In genomic region chr17:83062011-83062817, GRCh38 we compare ENCODE assay signal across 16 cellular contexts. TPM values are rescaled to one million over a fixed set of nuclear protein-coding genes. Genes with fewer than 3 reads are reported as not detected.
DNase-seq lines count a peak whose midpoint lies in the region; ATAC-seq and TF ChIP-seq lines count a peak whose summit lies in the region.
"Had no signal": no experiment of that assay in that cellular context is flagged by ENCODE, and none has a peak within 500 bp of the region (broad histone marks: within the 10 kb centered on the region; RNA-seq: fewer than 3 reads in every experiment).

No MANE protein-coding gene starts in this region.

- TF ChIP-seq CTCF in Peyer's patch (IDR thresholded peaks at IDR 0.05) (no peak), spleen (IDR thresholded peaks at IDR 0.05 in 8 of 11, conservative IDR thresholded peaks at IDR 0.05 in 3 of 11) (no peak)

- TF ChIP-seq POLR2A in Peyer's patch (IDR thresholded peaks at IDR 0.05) = no peak
- no peak for TF ChIP-seq POLR2A in spleen (IDR thresholded peaks at IDR 0.05)

- H3K4me3 ChIP-seq in Peyer's patch (no peak overlapping the region), spleen (no peak overlapping the region)
- H3K4me3 ChIP-seq: SJSA1, suprapubic skin had no signal

- H3K27ac ChIP-seq in Peyer's patch (no peak overlapping the region), spleen (no peak overlapping the region)
- H3K27ac ChIP-seq: SJSA1 had no signal

- peak; percentile 29 for DNase-seq in activated CD4-positive, CD25-positive, alpha-beta regulatory T cell treated with anti-CD3 and anti-CD28 coated beads, Interleukin-2, amount 50 U/mL, for 72 hours
- DNase-seq in activated CD4-positive, CD25-positive, alpha-beta regulatory T cell (lab: John Stamatoyannopoulos, UW) = no peak
- DNase-seq in Peyer's patch (peak in 2 of 3 donors; percentile 37 to 47), left ventricle myocardium superior (peak; percentile 15), spleen (peak; percentile 72), SKM-1 (lab: John Stamatoyannopoulos, UW; ENCODE audit: unreplicated experiment) (no peak), cerebellar cortex (ENCODE audit: low spot score) (no peak)
- DNase-seq: central memory CD4-positive, alpha-beta T cell; DMS79; foreskin melanocyte; NCI-H146; NCI-H446; stimulated activated CD4-positive, alpha-beta T cell treated with anti-CD3 and anti-CD28 coated beads, Interleukin-1b, Interleukin-23, amount 100 ng/mL, for 48 hours had no signal

- ATAC-seq in left ventricle myocardium superior (no peak), HG03520 (IDR thresholded peaks at IDR 0.05; ENCODE audit: unreplicated experiment) (no peak)

- H3K4me1 ChIP-seq in Peyer's patch = no peaks in the 10 kb centered on the region
- H3K4me1 ChIP-seq in spleen = no peaks in the 10 kb centered on the region
- H3K4me1 ChIP-seq: SJSA1 had no signal

- 46 to 67% (median 56%) methylated on average over 16 to 24 of the region's 24 CpGs for WGBS in spleen, 5 donors

- H3K36me3 ChIP-seq in Peyer's patch (no peaks in the 10 kb centered on the region), spleen (no peaks in the 10 kb centered on the region)
- H3K36me3 ChIP-seq: SJSA1, suprapubic skin had no signal

- intact Hi-C loops in left ventricle myocardium superior (cut with micrococcal nuclease) = no loop called here
- intact Hi-C loops in spleen (cut with DNase I; ENCODE audit: low total_unique reads) = no loop called here

- no peaks in the 10 kb centered on the region for H3K9me3 ChIP-seq in Peyer's patch
- H3K9me3 ChIP-seq in spleen = no peaks in the 10 kb centered on the region
- H3K9me3 ChIP-seq: suprapubic skin had no signal

- H3K27me3 ChIP-seq in Peyer's patch = no peaks in the 10 kb centered on the region
- peaks cover 0 to 1% (median 0%) of the 10 kb centered on the region in 7 donors for H3K27me3 ChIP-seq in spleen (replicated peaks in 1 of 7)
- H3K27me3 ChIP-seq: SJSA1, suprapubic skin had no signal

RNA-seq across cellular contexts. Expression of gene METRNL, which starts 17.2 kb away (rescaled TPM):
- total RNA-seq in Peyer's patch (100 to 1,000 TPM in 3 of 4 donors, 10 to 100 TPM in 1; 73.4 to 170 (median 117) TPM), left ventricle myocardium superior (68.4 TPM), spleen (10 to 100 TPM; 14.7 to 51.2 (median 38.5) TPM)
- 10 to 100 TPM; 15.3 to 26.5 (median 21.8) TPM for polyA plus RNA-seq in spleen

Comparison
In these comparisons a context has a peak if more than half of its experiments do, and no peak if none do; other contexts are left out.
1. DNase-seq: peak in activated CD4-positive, CD25-positive, alpha-beta regulatory T cell treated with anti-CD3 and anti-CD28 coated beads, Interleukin-2, amount 50 U/mL, for 72 hours (single experiment), Peyer's patch (2 of 3), left ventricle myocardium superior (single experiment) and spleen (single experiment); none in activated CD4-positive, CD25-positive, alpha-beta regulatory T cell (0 of 4), SKM-1 (single experiment) and cerebellar cortex (single experiment).